In the genomic region with DNA sequence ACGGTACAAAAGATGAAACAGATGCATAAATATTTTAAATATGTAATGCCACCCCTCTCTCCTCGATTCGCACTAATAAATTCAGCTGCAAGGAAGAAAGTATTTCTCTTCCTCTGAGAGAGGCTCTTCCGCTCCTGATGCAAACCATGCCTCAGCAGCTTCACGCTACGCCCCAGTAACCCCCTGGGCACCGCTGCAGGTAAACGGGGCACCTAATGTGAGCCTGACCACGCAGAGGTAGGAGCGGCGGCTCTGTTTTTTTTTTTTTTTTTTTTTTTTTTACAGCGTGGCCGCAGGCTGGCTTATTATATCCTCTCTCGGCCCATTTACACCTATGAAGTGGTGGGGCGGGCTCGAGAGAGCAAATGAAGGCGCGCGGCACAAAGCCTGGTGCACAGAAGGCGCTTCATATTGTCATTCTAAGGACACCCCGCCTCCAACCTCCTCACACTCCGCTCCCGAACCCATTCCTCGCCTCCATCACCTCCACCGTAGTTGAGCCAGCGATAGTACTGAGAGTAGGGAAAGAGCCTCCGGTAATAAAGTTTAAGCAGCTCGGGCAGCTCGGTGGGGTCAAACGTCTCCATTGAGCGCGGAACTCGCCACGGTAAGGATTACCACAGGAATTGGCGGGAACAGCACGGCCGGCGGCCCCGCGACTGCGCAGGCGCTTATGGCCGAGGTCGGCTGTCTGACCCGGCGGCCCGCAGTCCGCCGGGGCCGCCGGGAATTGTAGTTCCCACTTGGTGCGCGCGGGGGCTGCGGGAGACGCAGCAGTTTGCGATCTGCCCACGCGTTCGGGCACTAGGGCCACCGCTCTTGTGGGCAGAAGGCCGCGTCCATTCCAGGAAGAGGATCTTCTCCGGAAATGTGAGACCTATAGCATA, we compare ENCODE assay signal across 8 cellular contexts. TPM values are rescaled to one million over a fixed set of nuclear protein-coding genes. Genes with fewer than 3 reads are reported as not detected.
A peak's percentile ranks its signal among the peaks of the same experiment; 100 is the strongest.
DNase-seq lines count a peak whose midpoint lies in the region; ATAC-seq and TF ChIP-seq lines count a peak whose summit lies in the region.

A gene (minus strand): TSS at position 612 of the 887 bp plus-strand sequence. CDS start 25 bp downstream, at position 587.

- H3K27me3 ChIP-seq in adipocyte (replicated peaks; ENCODE audit: control insufficient read depth, insufficient read depth, low read length): no peaks in the 10 kb centered on the region
- H3K27me3 ChIP-seq in left ventricle myocardium inferior (ENCODE audit: low read depth): no peaks in the 10 kb centered on the region
- no peaks in the 10 kb centered on the region for H3K27me3 ChIP-seq in prostate gland (replicated peaks; ENCODE audit: insufficient read depth)
- H3K27me3 ChIP-seq in upper lobe of right lung: no peaks in the 10 kb centered on the region

- H3K4me1 ChIP-seq in adipocyte (ENCODE audit: control insufficient read depth, insufficient read depth, low read length) (peaks cover 4% of the 10 kb centered on the region), left ventricle myocardium inferior (peaks cover 21% of the 10 kb centered on the region), prostate gland (replicated peaks) (peaks cover 5% of the 10 kb centered on the region), upper lobe of right lung (peaks cover 17% of the 10 kb centered on the region)

- H3K9me3 ChIP-seq in adipocyte (ENCODE audit: control insufficient read depth, low read length): no peaks in the 10 kb centered on the region
- H3K9me3 ChIP-seq in left ventricle myocardium inferior (replicated peaks): no peaks in the 10 kb centered on the region
- H3K9me3 ChIP-seq in prostate gland: no peaks in the 10 kb centered on the region
- H3K9me3 ChIP-seq in upper lobe of right lung: no peaks in the 10 kb centered on the region

- peak within 1 kb of the TSS; percentile 86 for H3K9ac ChIP-seq in adipocyte (ENCODE audit: low read length)

- TF ChIP-seq POLR2A in GM15510 (IDR thresholded peaks at IDR 0.05; ENCODE audit: borderline replicate concordance, extremely low read depth, insufficient read length): peak; percentile 80
- peak; percentile 48 for TF ChIP-seq POLR2A in prostate gland (IDR thresholded peaks at IDR 0.05)

- peak; percentile 78 for ATAC-seq in HG02852 (IDR thresholded peaks at IDR 0.05; ENCODE audit: unreplicated experiment)
- ATAC-seq in upper lobe of right lung: peak; percentile 98

- peak; percentile 81 for DNase-seq in NCI-H1436 treated with DMSO at 0.1 percent for 48 hours (lab: John Stamatoyannopoulos, UW)
- DNase-seq in T-helper 1 cell: peak; percentile 65 to 92 (median 78)
- peak; percentile 89 for DNase-seq in adipocyte (ENCODE audit: low read depth)
- DNase-seq in left ventricle myocardium inferior: peak; percentile 85
- peak; percentile 71 for DNase-seq in prostate gland (ENCODE audit: low spot score)
- DNase-seq in upper lobe of right lung: peak; percentile 93

- peak; percentile 33 for TF ChIP-seq CTCF in left ventricle myocardium inferior (IDR thresholded peaks at IDR 0.05; ENCODE audit: borderline replicate concordance)
- peak in 2 of 4 experiments; percentile 48 to 55 for TF ChIP-seq CTCF in prostate gland (IDR thresholded peaks at IDR 0.05)
- TF ChIP-seq CTCF in upper lobe of right lung (IDR thresholded peaks at IDR 0.05): peak; percentile 26

- peak within 1 kb of the TSS; percentile 96 for H3K4me3 ChIP-seq in adipocyte (ENCODE audit: low read length)
- peak within 1 kb of the TSS; percentile 91 for H3K4me3 ChIP-seq in left ventricle myocardium inferior
- H3K4me3 ChIP-seq in prostate gland: peak within 1 kb of the TSS; percentile 53 to 67
- H3K4me3 ChIP-seq in upper lobe of right lung: peak within 1 kb of the TSS; percentile 79

- H3K36me3 ChIP-seq in adipocyte (ENCODE audit: control insufficient read depth, insufficient read depth, low read length, severe bottlenecking) (no peaks in the 10 kb centered on the region), left ventricle myocardium inferior (peaks cover 11% of the 10 kb centered on the region), prostate gland (no peaks in the 10 kb centered on the region), upper lobe of right lung (peaks cover 10% of the 10 kb centered on the region)

- peak within 1 kb of the TSS; percentile 75 for H3K27ac ChIP-seq in left ventricle myocardium inferior (replicated peaks)
- H3K27ac ChIP-seq in prostate gland: peak within 1 kb of the TSS; percentile 75 to 81
- H3K27ac ChIP-seq in upper lobe of right lung: peak within 1 kb of the TSS; percentile 33

- under 1% methylated on average over 64 of the region's 64 CpGs for WGBS in prostate gland

- intact Hi-C loops in left ventricle myocardium inferior (cut with micrococcal nuclease): no loop called here
- intact Hi-C loops in prostate gland (cut with DNase I): loop anchor here (10.0 kb wide), 1 partner anchor 313 kb away; no protein-coding TSS in a partner anchor
- intact Hi-C loops in upper lobe of right lung (cut with DNase I): no loop called here

RNA-seq across cellular contexts. Expression of the gene that starts here (rescaled TPM):
- total RNA-seq in left ventricle myocardium inferior (2.7 TPM), prostate gland (10 to 100 TPM in 1 of 2 donors, 1 to 10 TPM in 1; 9.0 to 14.5 TPM), upper lobe of right lung (9.3 TPM)

Comparison
In these comparisons a context has a peak if more than half of its experiments do, and no peak if none do; other contexts are left out.
1. Peak in every context shown above with its lines: DNase-seq, ATAC-seq, H3K4me3 ChIP-seq and H3K27ac ChIP-seq.